In the genomic region with DNA sequence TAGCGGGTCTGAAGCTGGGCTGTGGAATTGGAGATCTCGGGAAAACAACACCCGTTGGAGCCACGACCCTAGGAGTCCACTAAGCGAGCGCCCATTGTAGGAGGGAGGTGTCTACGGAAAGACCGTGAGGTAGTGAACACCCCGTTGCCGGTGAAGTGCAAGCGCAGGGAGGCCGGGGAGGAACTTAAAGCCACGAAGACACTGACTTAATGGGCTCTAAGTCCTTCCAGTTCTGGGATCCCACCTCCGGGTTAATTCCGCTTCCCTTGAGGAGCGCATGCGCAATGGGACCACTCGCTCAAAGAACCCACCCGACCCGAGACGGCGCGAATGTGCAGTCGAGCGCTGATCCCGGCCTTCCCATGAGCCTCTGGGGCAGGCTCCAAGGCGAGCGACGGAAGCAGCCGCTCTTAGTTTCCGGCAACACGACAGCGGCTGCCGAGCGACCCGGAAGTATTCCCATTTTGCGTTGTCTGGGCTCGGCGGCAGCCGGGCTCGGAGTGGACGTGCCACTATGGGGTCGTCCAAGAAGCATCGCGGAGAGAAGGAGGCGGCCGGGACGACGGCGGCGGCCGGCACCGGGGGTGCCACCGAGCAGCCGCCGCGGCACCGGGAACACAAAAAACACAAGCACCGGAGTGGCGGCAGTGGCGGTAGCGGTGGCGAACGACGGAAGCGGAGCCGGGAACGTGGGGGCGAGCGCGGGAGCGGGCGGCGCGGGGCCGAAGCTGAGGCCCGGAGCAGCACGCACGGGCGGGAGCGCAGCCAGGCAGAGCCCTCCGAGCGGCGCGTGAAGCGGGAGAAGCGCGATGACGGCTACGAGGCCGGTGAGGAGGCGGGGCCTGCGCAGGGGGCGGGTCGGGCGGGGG, we compare ENCODE assay signal across 8 cellular contexts. TPM values are rescaled to one million over a fixed set of nuclear protein-coding genes. Genes with fewer than 3 reads are reported as not detected.
A peak's percentile ranks its signal among the peaks of the same experiment; 100 is the strongest.
DNase-seq lines count a peak whose midpoint lies in the region; ATAC-seq and TF ChIP-seq lines count a peak whose summit lies in the region.

A gene with protein sequence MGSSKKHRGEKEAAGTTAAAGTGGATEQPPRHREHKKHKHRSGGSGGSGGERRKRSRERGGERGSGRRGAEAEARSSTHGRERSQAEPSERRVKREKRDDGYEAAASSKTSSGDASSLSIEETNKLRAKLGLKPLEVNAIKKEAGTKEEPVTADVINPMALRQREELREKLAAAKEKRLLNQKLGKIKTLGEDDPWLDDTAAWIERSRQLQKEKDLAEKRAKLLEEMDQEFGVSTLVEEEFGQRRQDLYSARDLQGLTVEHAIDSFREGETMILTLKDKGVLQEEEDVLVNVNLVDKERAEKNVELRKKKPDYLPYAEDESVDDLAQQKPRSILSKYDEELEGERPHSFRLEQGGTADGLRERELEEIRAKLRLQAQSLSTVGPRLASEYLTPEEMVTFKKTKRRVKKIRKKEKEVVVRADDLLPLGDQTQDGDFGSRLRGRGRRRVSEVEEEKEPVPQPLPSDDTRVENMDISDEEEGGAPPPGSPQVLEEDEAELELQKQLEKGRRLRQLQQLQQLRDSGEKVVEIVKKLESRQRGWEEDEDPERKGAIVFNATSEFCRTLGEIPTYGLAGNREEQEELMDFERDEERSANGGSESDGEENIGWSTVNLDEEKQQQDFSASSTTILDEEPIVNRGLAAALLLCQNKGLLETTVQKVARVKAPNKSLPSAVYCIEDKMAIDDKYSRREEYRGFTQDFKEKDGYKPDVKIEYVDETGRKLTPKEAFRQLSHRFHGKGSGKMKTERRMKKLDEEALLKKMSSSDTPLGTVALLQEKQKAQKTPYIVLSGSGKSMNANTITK (plus strand): TSS at position 468 of the 869 bp plus-strand sequence. CDS start 47 bp downstream, at position 515.

- peak in 1 of 4 donors; percentile 2 for TF ChIP-seq EP300 in upper lobe of left lung (IDR thresholded peaks at IDR 0.05)

- 0 to 1% methylated on average over 30 to 74 of the region's 96 CpGs for WGBS in upper lobe of left lung, 2 donors

- peak within 1 kb of the TSS; percentile 89 to 95 (median 92) for H3K27ac ChIP-seq in upper lobe of left lung

- H3K4me3 ChIP-seq in upper lobe of left lung = peak within 1 kb of the TSS; percentile 57 to 95 (median 85)

- ATAC-seq in HG02885 (IDR thresholded peaks at IDR 0.05; ENCODE audit: poor library complexity, unreplicated experiment) (peak; percentile 92), left cardiac atrium (peak; percentile 99), upper lobe of left lung (ENCODE audit: low FRiP score in 2 of 2) (peak; percentile 96 to 98)

- no peaks in the 10 kb centered on the region for H3K9me3 ChIP-seq in upper lobe of left lung

- intact Hi-C loops in left cardiac atrium (cut with DNase I) = loop anchor here (1.0 to 10.0 kb wide), 3 partner anchors 44 to 77 kb away; a partner anchor contains a TSS
- intact Hi-C loops in posterior vena cava (cut with DNase I) = loop anchor here (5.0 to 10.0 kb wide), 3 partner anchors 39 to 404 kb away; a partner anchor contains a TSS

- H3K27me3 ChIP-seq in upper lobe of left lung = no peaks in the 10 kb centered on the region

- DNase-seq in NCI-H187 treated with DMSO at 0.1 percent for 48 hours (lab: John Stamatoyannopoulos, UW) (peak; percentile 70), T-helper 2 cell (peak; percentile 90 to 98 (median 95)), amygdala (lab: John Stamatoyannopoulos, UW) (peak; percentile 74 to 99 (median 95)), left cardiac atrium (peak; percentile 99), posterior vena cava (ENCODE audit: low spot score) (peak; percentile 99), upper lobe of left lung (peak; percentile 93 to 99)

- peak; percentile 91 for TF ChIP-seq POLR2A in GM15510 (IDR thresholded peaks at IDR 0.05; ENCODE audit: borderline replicate concordance, extremely low read depth, insufficient read length)
- peak in 3 of 4 donors; percentile 65 to 85 (median 68) for TF ChIP-seq POLR2A in upper lobe of left lung (IDR thresholded peaks at IDR 0.05)

- H3K36me3 ChIP-seq in upper lobe of left lung = peaks cover 20 to 29% (median 25%) of the 10 kb centered on the region in 4 donors

- peaks cover 20 to 37% (median 24%) of the 10 kb centered on the region in 4 donors for H3K4me1 ChIP-seq in upper lobe of left lung

- TF ChIP-seq CTCF in upper lobe of left lung (IDR thresholded peaks at IDR 0.05) = peak in 2 of 6 experiments; percentile 10 to 48

RNA-seq across cellular contexts. Expression of the gene that starts here (rescaled TPM):
- 10 to 100 TPM; 31.2 to 31.6 TPM for total RNA-seq in left cardiac atrium
- total RNA-seq in posterior vena cava = 10 to 100 TPM; 41.1 to 46.2 TPM
- 100 to 1,000 TPM in 2 of 6 donors, 10 to 100 TPM in 4; 44.4 to 201 (median 71.4) TPM for total RNA-seq in upper lobe of left lung

Comparison
In these comparisons a context has a peak if more than half of its experiments do, and no peak if none do; other contexts are left out.
1. Peak in every context shown above with its lines: DNase-seq, ATAC-seq, H3K4me3 ChIP-seq and H3K27ac ChIP-seq.